10 cellular contexts compared by ENCODE assay signal in genomic region chr11:3123316-3123715, GRCh38. TPM values are rescaled to one million over a fixed set of nuclear protein-coding genes. Genes with fewer than 3 reads are reported as not detected.
DNase-seq lines count a peak whose midpoint lies in the region; ATAC-seq and TF ChIP-seq lines count a peak whose summit lies in the region.
"Had no signal": no experiment of that assay in that cellular context is flagged by ENCODE, and none has a peak within 500 bp of the region (broad histone marks: within the 10 kb centered on the region; RNA-seq: fewer than 3 reads in every experiment).

No MANE protein-coding gene starts in this region.

- CTCF ChIA-PET in SK-N-SH (lab: Yijun Ruan, JAX), result interaction anchor here (0.6 to 1.8 kb wide), 4 partner anchors 12 to 86 kb away, joined by 3 to 9 read pairs (median 4); no protein-coding TSS in a partner anchor
- CTCF ChIA-PET in MCF 10A (lab: Yijun Ruan, JAX), result interaction anchor here (0.5 to 3.5 kb wide), 8 partner anchors 12 to 1512 kb away, joined by 3 to 23 read pairs (median 4); no protein-coding TSS in a partner anchor

- no peak overlapping the region for H3K4me2 ChIP-seq in SK-N-SH

- no TSS peak for BruUV-seq in MCF 10A (replicated peaks; lab: Mats Ljungman, UMichigan)

- TF ChIP-seq EP300 in SK-N-SH (IDR thresholded peaks at IDR 0.05; ENCODE audit: borderline replicate concordance in 1 of 2, low read depth in 1 of 2, low read length in 1 of 2), result no peak

- H3K9me2 ChIP-seq in SK-N-SH, result no peaks in the 10 kb centered on the region

- peaks cover 34% of the 10 kb centered on the region for H3K4me1 Mint-ChIP-seq in MCF 10A (ENCODE audit: insufficient read depth, unreplicated experiment)

- H3K4me3 Mint-ChIP-seq in MCF 10A (ENCODE audit: unreplicated experiment), result peak overlapping the region; percentile 90
- H3K4me3 Mint-ChIP-seq: activated CD4-positive, alpha-beta memory T cell treated with anti-CD3 and anti-CD28 coated beads for 36 hours had no signal

- DNase-seq in SK-N-SH (peak; percentile 71), MCF 10A (ENCODE audit: unreplicated experiment) (peak; percentile 87), left lung (peak; percentile 49 to 76), uterus (peak; percentile 75 to 81)
- DNase-seq: activated CD4-positive, alpha-beta memory T cell treated with anti-CD3 and anti-CD28 coated beads for 36 hours; NCI-H510A treated with DMSO at 0.1 percent for 48 hours had no signal

- H4K20me1 ChIP-seq in SK-N-SH (ENCODE audit: insufficient read depth), result peaks cover 13% of the 10 kb centered on the region; the same call in 1 of the 2 replicates

- H3K9ac ChIP-seq in SK-N-SH, result no peak overlapping the region

- TF ChIP-seq CTCF in SK-N-SH (IDR thresholded peaks at IDR 0.05) (no peak), MCF 10A (IDR thresholded peaks at IDR 0.05; ENCODE audit: unreplicated experiment) (no peak), left lung (IDR thresholded peaks at IDR 0.05) (no peak), uterus (IDR thresholded peaks at IDR 0.05) (no peak)

- TF ChIP-seq POLR2A in uterus (IDR thresholded peaks at IDR 0.05), result no peak

- H3K4me3 ChIP-seq in SK-N-SH (ENCODE audit: low read depth in 2 of 2, low read length in 1 of 2) (no peak overlapping the region), left lung (no peak overlapping the region), uterus (no peak overlapping the region)

- TF ChIP-seq RAD21 in SK-N-SH (IDR thresholded peaks at IDR 0.05; ENCODE audit: low read length), result no peak

- 83% methylated on average over 16 of the region's 17 CpGs for WGBS in SK-N-SH (ENCODE audit: low lambda C conversion rate)

- peaks cover 78% of the 10 kb centered on the region for H3K36me3 Mint-ChIP-seq in MCF 10A (ENCODE audit: insufficient read depth, unreplicated experiment)
- H3K36me3 Mint-ChIP-seq: activated CD4-positive, alpha-beta memory T cell treated with anti-CD3 and anti-CD28 coated beads for 36 hours had no signal

- H3K36me3 ChIP-seq in SK-N-SH (replicated peaks in 1 of 2; ENCODE audit: control insufficient read depth in 1 of 2, insufficient read depth in 2 of 2, low read length in 1 of 2) (peaks cover 2 to 17% of the 10 kb centered on the region in 2 experiments), left lung (peaks cover 0 to 54% of the 10 kb centered on the region in 2 donors), uterus (no peaks in the 10 kb centered on the region)

- ATAC-seq in SK-N-SH treated with all-trans-retinoic acid at 6 μM for 48 hours (no peak), left lung (peak; percentile 17), HG03025 (IDR thresholded peaks at IDR 0.05; ENCODE audit: low FRiP score, unreplicated experiment) (no peak), HG02678 (IDR thresholded peaks at IDR 0.05; ENCODE audit: unreplicated experiment) (no peak), GM19467 (IDR thresholded peaks at IDR 0.05; ENCODE audit: unreplicated experiment) (no peak)

- intact Hi-C loops in MCF 10A (cut with micrococcal nuclease), result loop anchor here (1.0 to 5.0 kb wide), 2 partner anchors 44 to 72 kb away; partner anchors contain the start of gene OSBPL5
- intact Hi-C loops in left lung (cut with DNase I), result no loop called here
- intact Hi-C loops in uterus (cut with DNase I; ENCODE audit: low total_unique reads), result no loop called here

- POLR2A ChIA-PET in SK-N-SH (lab: Yijun Ruan, JAX) (no interaction called here), MCF 10A (lab: Yijun Ruan, JAX) (interaction anchor here (0.5 to 5.4 kb wide), 9 partner anchors 10 to 300 kb away, joined by 3 to 179 read pairs (median 5); partner anchors contain the start of genes OSBPL5 and PHLDA2)

- H3K4me1 ChIP-seq in SK-N-SH (ENCODE audit: control insufficient read depth in 1 of 2, insufficient read depth in 2 of 2, low read depth in 1 of 2, low read length in 1 of 2) (peaks cover 0 to 14% of the 10 kb centered on the region in 2 experiments; a peak in 1 of 4 replicates), left lung (peaks cover 13 to 41% of the 10 kb centered on the region in 2 donors), uterus (peaks cover 6 to 21% of the 10 kb centered on the region in 2 donors)

- H3K27ac Mint-ChIP-seq in MCF 10A (ENCODE audit: low read depth, unreplicated experiment), result peak overlapping the region; percentile 79
- H3K27ac Mint-ChIP-seq: activated CD4-positive, alpha-beta memory T cell treated with anti-CD3 and anti-CD28 coated beads for 36 hours had no signal

- no peaks in the 10 kb centered on the region for H3K27me3 ChIP-seq in SK-N-SH (ENCODE audit: insufficient read depth)
- H3K27me3 ChIP-seq in left lung, result no peaks in the 10 kb centered on the region
- H3K27me3 ChIP-seq in uterus, result no peaks in the 10 kb centered on the region

- H3K9me3 ChIP-seq in SK-N-SH, result no peaks in the 10 kb centered on the region
- H3K9me3 ChIP-seq in left lung, result no peaks in the 10 kb centered on the region
- no peaks in the 10 kb centered on the region for H3K9me3 ChIP-seq in uterus

- H3K79me2 ChIP-seq in SK-N-SH (ENCODE audit: insufficient read depth), result no peaks in the 10 kb centered on the region

- H3F3A ChIP-seq in SK-N-SH (replicated peaks; ENCODE audit: insufficient read depth), result peaks cover 12% of the 10 kb centered on the region

- H3K27me3 Mint-ChIP-seq in MCF 10A (ENCODE audit: insufficient read depth, unreplicated experiment), result no peaks in the 10 kb centered on the region
- H3K27me3 Mint-ChIP-seq: activated CD4-positive, alpha-beta memory T cell treated with anti-CD3 and anti-CD28 coated beads for 36 hours had no signal

- H3K27ac ChIP-seq in SK-N-SH (ENCODE audit: low read depth in 2 of 2, low read length in 1 of 2) (no peak overlapping the region), left lung (no peak overlapping the region), uterus (peak overlapping the region; percentile 72 to 73)

- H3K9me3 Mint-ChIP-seq in MCF 10A (ENCODE audit: unreplicated experiment), result no peaks in the 10 kb centered on the region
- H3K9me3 Mint-ChIP-seq: activated CD4-positive, alpha-beta memory T cell treated with anti-CD3 and anti-CD28 coated beads for 36 hours had no signal

- H2AFZ ChIP-seq in SK-N-SH (ENCODE audit: low read depth), result no peak overlapping the region

TF ChIP-seq in SK-N-SH, 30 proteins besides CTCF, POLR2A, EP300 and RAD21:
- TF ChIP-seq NFIC (IDR thresholded peaks at IDR 0.05; ENCODE audit: borderline replicate concordance) (0 out of 2 replicates have a peak, but pooled peaks have one; percentile 35), EZH2phosphoT487 (IDR thresholded peaks at IDR 0.05; ENCODE audit: borderline replicate concordance, low read depth) (no peak)

TF ChIP-seq in SK-N-SH treated with all-trans-retinoic acid at 6 μM for 48 hours, 23 proteins besides CTCF, POLR2A, EP300 and RAD21:
- TF ChIP-seq ZFP30 (CRISPR knock-in tag; IDR thresholded peaks at IDR 0.05) (no peak), RARB (CRISPR knock-in tag; IDR thresholded peaks at IDR 0.05) (no peak), CREB5 (CRISPR knock-in tag; IDR thresholded peaks at IDR 0.05; ENCODE audit: low read depth) (no peak)
TF ChIP-seq in SK-N-SH treated with all-trans-retinoic acid at 6 μM for 48 hours: peak in this region for 0.

RNA-seq across cellular contexts. Expression of gene OSBPL5, which starts 41.8 kb away (rescaled TPM):
- polyA plus RNA-seq in SK-N-SH (2012; rRNA removed), result 7.8 and 10.9 TPM in 2 replicates
- 2.7 and 4.3 TPM in 2 replicates for polyA plus RNA-seq in SK-N-SH (2012; cell fraction: cytosol; rRNA removed)
- polyA plus RNA-seq in SK-N-SH (2012; cell fraction: nucleus; rRNA removed), result 39.6 and 46.8 TPM in 2 replicates
- total RNA-seq in MCF 10A (2022) (85.7 and 115 TPM in 2 replicates), left lung (10 to 100 TPM; 34.5 to 39.6 TPM), uterus (10 to 100 TPM; 24.7 to 83.3 (median 48.2) TPM)

Comparison
In these comparisons a context has a peak if more than half of its experiments do, and no peak if none do; other contexts are left out.
1. H3K27ac ChIP-seq: peak in uterus (2 of 2); none in SK-N-SH (0 of 2) and left lung (0 of 2).
2. Peak in every context shown above with its lines, with median percentiles within 50 percentile points of each other: DNase-seq.